Comparison of ENCODE assay signal across 18 cellular contexts in the genomic region with DNA sequence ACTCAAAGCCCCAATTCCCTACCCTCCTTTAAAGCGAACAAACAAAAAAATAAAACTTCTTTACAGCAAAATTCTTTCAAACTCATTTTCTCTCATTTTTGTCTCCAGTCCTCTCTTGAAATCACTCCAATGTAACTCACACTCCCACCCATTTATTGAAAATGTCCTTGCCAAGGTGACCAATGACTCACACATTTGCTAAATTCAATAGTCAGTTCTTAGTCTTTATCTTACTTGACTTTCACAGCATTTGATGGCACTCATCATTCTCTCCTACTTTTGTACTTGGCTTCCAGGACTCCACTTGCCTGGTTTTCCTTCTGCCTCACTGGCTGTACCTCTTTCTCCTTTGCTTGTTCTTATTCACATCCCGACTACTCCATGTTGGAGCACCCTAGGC. TPM values are rescaled to one million over a fixed set of nuclear protein-coding genes. Genes with fewer than 3 reads are reported as not detected.
"Had no signal": no experiment of that assay in that cellular context is flagged by ENCODE, and none has a peak within 500 bp of the region (broad histone marks: within the 10 kb centered on the region; RNA-seq: fewer than 3 reads in every experiment).

No MANE protein-coding gene starts in this region.

- H3K27ac ChIP-seq: body of pancreas, colonic mucosa, foreskin keratinocyte, neutrophil, spleen had no signal

- H3K36me3 Mint-ChIP-seq: activated CD8-positive, alpha-beta memory T cell treated with anti-CD3 and anti-CD28 coated beads, Interleukin-2, amount 10 ng/mL, durations not matched to agents 7 days and 5 days had no signal

- H3K27me3 ChIP-seq: body of pancreas, colonic mucosa, foreskin keratinocyte, neutrophil, spleen, thyroid gland had no signal

- ATAC-seq: activated CD4-positive, alpha-beta T cell treated with anti-CD3 and anti-CD28 coated beads for 36 hours; activated CD8-positive, alpha-beta memory T cell treated with anti-CD3 and anti-CD28 coated beads, Interleukin-2, amount 10 ng/mL, durations not matched to agents 7 days and 5 days; body of pancreas; foreskin keratinocyte; natural killer cell; T-helper 17 cell had no signal

- DNase-seq: activated CD4-positive, alpha-beta memory T cell treated with anti-CD3 and anti-CD28 coated beads, Interleukin-2, amount 10 ng/mL, durations not matched to agents 7 days and 5 days; activated CD4-positive, alpha-beta T cell treated with anti-CD3 and anti-CD28 coated beads for 36 hours; activated CD8-positive, alpha-beta memory T cell treated with anti-CD3 and anti-CD28 coated beads, Interleukin-2, amount 10 ng/mL, durations not matched to agents 7 days and 5 days; amygdala; body of pancreas; caudate nucleus; colonic mucosa; foreskin keratinocyte; head of caudate nucleus; kidney glomerular epithelial cell; natural killer cell; spleen; stimulated activated CD8-positive, alpha-beta memory T cell treated with anti-CD3 and anti-CD28 coated beads, Interleukin-4, amount 100 ng/mL, for 48 hours; stimulated activated naive CD4-positive, alpha-beta T cell; T-helper 17 cell; thyroid gland had no signal

- H3K4me3 Mint-ChIP-seq: activated CD4-positive, alpha-beta memory T cell treated with anti-CD3 and anti-CD28 coated beads, Interleukin-2, amount 10 ng/mL, durations not matched to agents 7 days and 5 days; activated CD4-positive, alpha-beta T cell treated with anti-CD3 and anti-CD28 coated beads for 36 hours; activated CD8-positive, alpha-beta memory T cell treated with anti-CD3 and anti-CD28 coated beads, Interleukin-2, amount 10 ng/mL, durations not matched to agents 7 days and 5 days; activated naive CD8-positive, alpha-beta T cell; natural killer cell; T-helper 17 cell had no signal

- H3K36me3 ChIP-seq: colonic mucosa, neutrophil, spleen, thyroid gland had no signal

- H3K27me3 Mint-ChIP-seq: activated CD4-positive, alpha-beta T cell treated with anti-CD3 and anti-CD28 coated beads for 36 hours; activated naive CD8-positive, alpha-beta T cell; T-helper 17 cell had no signal

- H3K4me1 Mint-ChIP-seq: activated CD4-positive, alpha-beta memory T cell treated with anti-CD3 and anti-CD28 coated beads, Interleukin-2, amount 10 ng/mL, durations not matched to agents 7 days and 5 days; activated CD4-positive, alpha-beta T cell treated with anti-CD3 and anti-CD28 coated beads for 36 hours; activated CD8-positive, alpha-beta memory T cell treated with anti-CD3 and anti-CD28 coated beads, Interleukin-2, amount 10 ng/mL, durations not matched to agents 7 days and 5 days; natural killer cell; T-helper 17 cell had no signal

- H3K27ac Mint-ChIP-seq: activated CD4-positive, alpha-beta memory T cell treated with anti-CD3 and anti-CD28 coated beads, Interleukin-2, amount 10 ng/mL, durations not matched to agents 7 days and 5 days; activated CD4-positive, alpha-beta T cell treated with anti-CD3 and anti-CD28 coated beads for 36 hours; activated CD8-positive, alpha-beta memory T cell treated with anti-CD3 and anti-CD28 coated beads, Interleukin-2, amount 10 ng/mL, durations not matched to agents 7 days and 5 days; activated naive CD8-positive, alpha-beta T cell; natural killer cell; T-helper 17 cell had no signal

- H3K4me1 ChIP-seq: body of pancreas, colonic mucosa, foreskin keratinocyte, spleen, thyroid gland had no signal

- H3K4me3 ChIP-seq: body of pancreas, colonic mucosa, spleen, thyroid gland had no signal

- H3K9me3 ChIP-seq: body of pancreas, colonic mucosa, neutrophil, thyroid gland had no signal

RNA-seq across cellular contexts. Expression of gene CC2D2A, which starts 19.9 kb away (rescaled TPM):
- total RNA-seq: activated CD4-positive, alpha-beta memory T cell treated with anti-CD3 and anti-CD28 coated beads, Interleukin-2, amount 10 ng/mL, durations not matched to agents 7 days and 5 days; activated CD4-positive, alpha-beta T cell treated with anti-CD3 and anti-CD28 coated beads for 36 hours; activated CD8-positive, alpha-beta memory T cell treated with anti-CD3 and anti-CD28 coated beads, Interleukin-2, amount 10 ng/mL, durations not matched to agents 7 days and 5 days had no signal
